Comparison of ENCODE assay signal across 8 cellular contexts in the genomic region with DNA sequence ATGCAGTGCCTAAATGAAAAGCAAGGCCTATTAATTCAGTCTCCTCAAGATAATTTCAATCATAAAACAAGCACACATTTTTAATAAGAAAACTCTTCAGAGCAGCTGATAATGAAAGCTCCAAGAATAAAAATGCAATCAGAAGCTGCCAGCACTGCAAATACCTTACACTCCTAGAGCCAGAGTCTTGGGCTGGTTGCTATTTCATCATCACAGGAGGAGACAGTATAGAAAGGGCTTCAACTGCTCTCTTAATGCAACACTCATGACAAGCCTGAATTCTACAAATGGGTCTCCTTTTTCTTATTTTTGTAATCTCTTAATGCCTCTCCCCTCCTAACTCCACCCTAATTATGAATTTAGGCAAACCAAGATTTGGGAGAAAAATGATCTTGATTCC. TPM values are rescaled to one million over a fixed set of nuclear protein-coding genes. Genes with fewer than 3 reads are reported as not detected.
"Had no signal": no experiment of that assay in that cellular context is flagged by ENCODE, and none has a peak within 500 bp of the region (broad histone marks: within the 10 kb centered on the region; RNA-seq: fewer than 3 reads in every experiment).

No MANE protein-coding gene starts in this region.

- H3K27ac ChIP-seq: HL-60 had no signal

- H3K27ac Mint-ChIP-seq: IgD-negative memory B cell had no signal

- FAIRE-seq: K562 had no signal

- H3K36me3 Mint-ChIP-seq: IgD-negative memory B cell had no signal

- H3K4me3 ChIP-seq: K562 had no signal

- DNase-seq: IMR-90, KBM-7, KG1 had no signal

- ATAC-seq: K562 had no signal

- H3K4me1 Mint-ChIP-seq: IgD-negative memory B cell had no signal

- H3K4me3 Mint-ChIP-seq: IgD-negative memory B cell had no signal

RNA-seq across cellular contexts. Expression of gene MC3R, which starts 11.2 kb away (rescaled TPM):
- total RNA-seq: HT-29, HT1080, IMR-90, K562 had no signal
- polyA plus RNA-seq: IgD-negative memory B cell, IMR-90, K562 had no signal
